In the genomic region with DNA sequence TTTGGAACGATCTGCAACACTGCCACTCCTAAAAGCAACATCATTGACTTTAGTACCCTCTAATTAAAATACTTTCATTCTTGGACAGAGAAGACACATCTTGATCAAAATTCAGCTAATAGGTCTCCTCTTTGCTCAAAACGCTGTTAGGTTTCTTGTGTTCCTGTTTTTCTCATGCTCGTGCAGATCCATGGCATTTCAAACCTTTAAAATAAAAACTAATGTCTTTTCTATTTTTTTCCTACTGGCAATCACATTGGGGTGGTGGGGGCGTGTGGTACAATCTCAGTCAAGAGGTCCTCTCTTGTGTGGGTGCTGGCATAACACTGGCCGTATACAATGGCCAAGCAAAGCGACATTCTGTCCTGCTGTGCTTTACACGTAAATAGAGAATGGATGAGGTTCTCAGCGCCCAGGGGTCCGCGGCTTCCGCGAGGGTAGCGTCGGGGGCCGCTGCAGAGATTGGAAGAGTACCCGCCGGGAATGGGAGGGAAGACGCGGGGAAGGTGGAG, we compare ENCODE assay signal across 8 cellular contexts. TPM values are rescaled to one million over a fixed set of nuclear protein-coding genes. Genes with fewer than 3 reads are reported as not detected.
DNase-seq lines count a peak whose midpoint lies in the region; ATAC-seq and TF ChIP-seq lines count a peak whose summit lies in the region.

No MANE protein-coding gene starts in this region.

- peaks cover 57% of the 10 kb centered on the region for H3K4me1 Mint-ChIP-seq in T-helper 17 cell

- H3K4me3 Mint-ChIP-seq in T-helper 17 cell: peak overlapping the region; percentile 95

- H3K27me3 Mint-ChIP-seq in T-helper 17 cell: no peaks in the 10 kb centered on the region

- ATAC-seq in T-helper 17 cell (no peak), gastroesophageal sphincter (no peak), HG02759 (IDR thresholded peaks at IDR 0.05; ENCODE audit: unreplicated experiment) (no peak)

- peaks cover 0 to 25% (median 18%) of the 10 kb centered on the region in 3 donors for H3K4me1 ChIP-seq in gastroesophageal sphincter

- no peak overlapping the region for H3K27ac ChIP-seq in gastroesophageal sphincter

- H3K27ac Mint-ChIP-seq in T-helper 17 cell: peak overlapping the region; percentile 95

- WGBS in gastroesophageal sphincter (ENCODE audit: low coverage in 1 of 2), 2 donors: 10 to 18% methylated on average over 10 of the region's 19 CpGs

- DNase-seq in T-helper 17 cell (no peak), retinal pigment epithelial cell (ENCODE audit: low read depth) (no peak), NCI-H1694 (lab: John Stamatoyannopoulos, UW) (no peak), germinal center (ENCODE audit: low spot score) (no peak), AG20443 (ENCODE audit: low spot score) (no peak)

- no peak for TF ChIP-seq EP300 in gastroesophageal sphincter (IDR thresholded peaks at IDR 0.05)

- peaks cover 34% of the 10 kb centered on the region for H3K27me3 ChIP-seq in gastroesophageal sphincter

- no peaks in the 10 kb centered on the region for H3K9me3 ChIP-seq in T-helper 17 cell (ENCODE audit: control insufficient read depth, low read length, poor library complexity, severe bottlenecking)
- H3K9me3 ChIP-seq in gastroesophageal sphincter: no peaks in the 10 kb centered on the region

- TF ChIP-seq CTCF in gastroesophageal sphincter (IDR thresholded peaks at IDR 0.05) (no peak), retinal pigment epithelial cell (conservative IDR thresholded peaks at IDR 0.05; ENCODE audit: low read depth, low read length) (no peak)

- peak overlapping the region; percentile 64; the same call in 1 of the 2 replicates for H3K4me3 ChIP-seq in GM08714 (ENCODE audit: low read length)
- H3K4me3 ChIP-seq in gastroesophageal sphincter: peak overlapping the region; percentile 39 to 60
- H3K4me3 ChIP-seq in retinal pigment epithelial cell (ENCODE audit: low read length): peak overlapping the region; percentile 50

- TF ChIP-seq POLR2A in gastroesophageal sphincter (IDR thresholded peaks at IDR 0.05): no peak

- no peaks in the 10 kb centered on the region for H3K36me3 ChIP-seq in gastroesophageal sphincter

- H3K36me3 Mint-ChIP-seq in T-helper 17 cell (ENCODE audit: low read depth): peaks cover 4% of the 10 kb centered on the region

RNA-seq across cellular contexts. Expression of a gene that starts 0.3 kb away (rescaled TPM):
- 1 to 10 TPM; 1.8 to 2.5 TPM for total RNA-seq in T-helper 17 cell
- under 1 TPM in 2 of 4 donors, not detected in 2; 0.31 to 0.39 TPM for total RNA-seq in gastroesophageal sphincter

RNA-seq across cellular contexts. Expression of a gene that starts 27.0 kb away (rescaled TPM):
- total RNA-seq in T-helper 17 cell (1 to 10 TPM; 2.8 to 2.9 TPM), gastroesophageal sphincter (1 to 10 TPM in 3 of 4 donors, under 1 TPM in 1; 0.89 to 2.6 (median 1.8) TPM)
